30 cellular contexts compared by ENCODE assay signal in the genomic region with DNA sequence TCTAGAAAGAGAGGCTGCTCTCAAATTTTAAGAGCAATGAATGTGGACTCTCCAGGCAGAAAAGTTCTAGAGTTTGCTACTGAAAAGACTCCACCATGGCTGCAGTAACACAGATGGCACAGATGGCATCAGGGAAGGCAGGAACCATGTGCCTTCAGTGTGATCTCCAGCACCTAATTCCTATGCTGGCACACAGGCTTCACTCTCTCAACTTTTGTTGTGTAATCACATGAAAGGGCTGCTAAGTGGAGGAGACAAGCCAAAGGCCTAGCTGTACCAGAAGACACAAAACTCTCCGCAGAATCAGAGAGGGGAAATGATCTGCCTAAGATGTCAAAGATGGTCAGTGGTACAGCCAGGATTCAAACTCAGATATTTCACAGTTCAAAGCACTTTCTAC.
"Had no signal": no experiment of that assay in that cellular context is flagged by ENCODE, and none has a peak within 500 bp of the region (broad histone marks: within the 10 kb centered on the region; RNA-seq: fewer than 3 reads in every experiment).

No MANE protein-coding gene starts in this region.

- H3K9me3 Mint-ChIP-seq: activated B cell treated with CpG ODN at 0.5 μM for 24 hours; activated CD8-positive, alpha-beta T cell treated with anti-CD3 and anti-CD28 coated beads for 36 hours; activated naive CD4-positive, alpha-beta T cell treated with anti-CD3 and anti-CD28 coated beads, Interleukin-2, amount 50 U/mL, for 72 hours; activated T-cell treated with anti-CD3 and anti-CD28 coated beads, Interleukin-2, amount 50 U/mL, for 72 hours; naive B cell; nephron progenitor cell; stimulated activated memory B cell treated with anti-CD40 and anti-IgM and Interleukin-4, amounts not matched to agents 10 μg/mL and 1 μg/mL and 100 μg/mL, for 72 hours; stimulated activated naive CD8-positive, alpha-beta T cell treated with anti-CD3 and anti-CD28 coated beads, Interleukin-15, amount 100 ng/mL, for 72 hours; T-helper 2 cell treated with Interferon-gamma antibody and Interleukin-4, amounts not matched to agents 5 μg/mL and 100 μg/mL, for 36 hours had no signal

- H3K27ac Mint-ChIP-seq: activated B cell treated with CpG ODN at 0.5 μM for 24 hours; activated CD8-positive, alpha-beta T cell treated with anti-CD3 and anti-CD28 coated beads for 36 hours; activated T-cell treated with anti-CD3 and anti-CD28 coated beads, Interleukin-2, amount 50 U/mL, for 72 hours; nephron progenitor cell; stimulated activated memory B cell treated with anti-CD40 and anti-IgM and Interleukin-4, amounts not matched to agents 10 μg/mL and 1 μg/mL and 100 μg/mL, for 72 hours; T-helper 2 cell treated with Interferon-gamma antibody and Interleukin-4, amounts not matched to agents 5 μg/mL and 100 μg/mL, for 36 hours had no signal

- H3K27me3 Mint-ChIP-seq: activated B cell treated with CpG ODN at 0.5 μM for 24 hours; activated CD8-positive, alpha-beta T cell treated with anti-CD3 and anti-CD28 coated beads for 36 hours; naive B cell; stimulated activated memory B cell treated with anti-CD40 and anti-IgM and Interleukin-4, amounts not matched to agents 10 μg/mL and 1 μg/mL and 100 μg/mL, for 72 hours; stimulated activated naive CD8-positive, alpha-beta T cell treated with anti-CD3 and anti-CD28 coated beads, Interleukin-15, amount 100 ng/mL, for 72 hours had no signal

- ATAC-seq: activated CD8-positive, alpha-beta T cell treated with anti-CD3 and anti-CD28 coated beads for 36 hours; activated naive CD4-positive, alpha-beta T cell treated with anti-CD3 and anti-CD28 coated beads, Interleukin-2, amount 50 U/mL, for 72 hours; activated T-cell treated with anti-CD3 and anti-CD28 coated beads, Interleukin-2, amount 50 U/mL, for 72 hours; body of pancreas; foreskin keratinocyte; left lung; pancreas; stimulated activated memory B cell treated with anti-CD40 and anti-IgM and Interleukin-4, amounts not matched to agents 10 μg/mL and 1 μg/mL and 100 μg/mL, for 72 hours; stimulated activated naive CD8-positive, alpha-beta T cell treated with anti-CD3 and anti-CD28 coated beads, Interleukin-15, amount 100 ng/mL, for 72 hours had no signal

- H3K4me3 ChIP-seq: body of pancreas, colonic mucosa, dorsolateral prefrontal cortex, left lung, pancreas, prostate gland, smooth muscle cell, thyroid gland, upper lobe of left lung, vagina had no signal

- DNase-seq: activated B cell treated with CpG ODN at 0.5 μM for 24 hours; activated CD4-positive, alpha-beta T cell treated with anti-CD3 and anti-CD28 coated beads, Interleukin-2, amount 50 U/mL, for 1 hour; activated CD8-positive, alpha-beta T cell treated with anti-CD3 and anti-CD28 coated beads for 36 hours; activated naive CD4-positive, alpha-beta T cell; activated T-cell treated with anti-CD3 and anti-CD28 coated beads, Interleukin-2, amount 50 U/mL, for 72 hours; body of pancreas; cerebellar nuclear complex; colonic mucosa; dorsolateral prefrontal cortex; effector memory CD4-positive, alpha-beta T cell; foreskin keratinocyte; kidney glomerular epithelial cell; left lung; naive B cell; nephron progenitor cell; pancreas; stimulated activated CD4-positive, alpha-beta T cell treated with anti-CD3 and anti-CD28 coated beads, Interleukin-1b, Interleukin-23, amount 100 ng/mL, for 48 hours; stimulated activated CD4-positive, alpha-beta T cell treated with anti-CD3 and anti-CD28 coated beads, Interleukin-4, amount 100 ng/mL, for 4 hours; stimulated activated CD8-positive, alpha-beta memory T cell treated with anti-CD3 and anti-CD28 coated beads, Interleukin-4, amount 100 ng/mL, for 48 hours; stimulated activated naive CD8-positive, alpha-beta T cell treated with anti-CD3 and anti-CD28 coated beads, Interleukin-15, amount 100 ng/mL, for 72 hours; substantia nigra; T-helper 1 cell; thyroid gland had no signal

- H3K4me3 Mint-ChIP-seq: activated B cell treated with CpG ODN at 0.5 μM for 24 hours; activated CD8-positive, alpha-beta T cell treated with anti-CD3 and anti-CD28 coated beads for 36 hours; activated T-cell treated with anti-CD3 and anti-CD28 coated beads, Interleukin-2, amount 50 U/mL, for 72 hours; naive B cell; nephron progenitor cell; stimulated activated memory B cell treated with anti-CD40 and anti-IgM and Interleukin-4, amounts not matched to agents 10 μg/mL and 1 μg/mL and 100 μg/mL, for 72 hours; stimulated activated naive CD8-positive, alpha-beta T cell treated with anti-CD3 and anti-CD28 coated beads, Interleukin-15, amount 100 ng/mL, for 72 hours; T-helper 2 cell treated with Interferon-gamma antibody and Interleukin-4, amounts not matched to agents 5 μg/mL and 100 μg/mL, for 36 hours had no signal
